Comparison of ENCODE assay signal across 23 cellular contexts in genomic region chr22:17725465-17725800, GRCh38. TPM values are rescaled to one million over a fixed set of nuclear protein-coding genes. Genes with fewer than 3 reads are reported as not detected.
DNase-seq lines count a peak whose midpoint lies in the region; ATAC-seq, FAIRE-seq and TF ChIP-seq lines count a peak whose summit lies in the region.
"Had no signal": no experiment of that assay in that cellular context is flagged by ENCODE, and none has a peak within 500 bp of the region (broad histone marks: within the 10 kb centered on the region; RNA-seq: fewer than 3 reads in every experiment).

No MANE protein-coding gene starts in this region.

- no peak for FAIRE-seq in D721Med (lab: Jason Lieb, UNC)
- FAIRE-seq: A204.1, GM12892 had no signal

- POLR2A ChIA-PET in activated CD4-positive, alpha-beta T cell treated with anti-CD3 and anti-CD28 coated beads for 36 hours (lab: Charles Lee) = interaction anchor here (0.7 kb wide), 1 partner anchor 8 kb away, joined by 6 read pairs; no protein-coding TSS in a partner anchor

- H3K4me1 Mint-ChIP-seq in nephron = peaks cover 45% of the 10 kb centered on the region
- no peaks in the 10 kb centered on the region for H3K4me1 Mint-ChIP-seq in type B pancreatic cell (ENCODE audit: unreplicated experiment)
- H3K4me1 Mint-ChIP-seq in activated CD4-positive, alpha-beta T cell treated with anti-CD3 and anti-CD28 coated beads for 36 hours = peaks cover 10% of the 10 kb centered on the region

- H3K36me3 Mint-ChIP-seq in nephron (ENCODE audit: low read depth) (peaks cover 37% of the 10 kb centered on the region), type B pancreatic cell (peaks cover 3% of the 10 kb centered on the region)
- peaks cover 5% of the 10 kb centered on the region for H3K36me3 Mint-ChIP-seq in activated CD4-positive, alpha-beta T cell treated with anti-CD3 and anti-CD28 coated beads for 36 hours (ENCODE audit: low read depth)

- intact Hi-C loops in Right ventricle myocardium superior (cut with DNase I) (no loop called here), left cardiac atrium (cut with DNase I) (loop anchor here in 1 of 2 donors (5.0 kb wide), 1 partner anchor 168 kb away; no protein-coding TSS in a partner anchor)
- intact Hi-C loops in activated CD4-positive, alpha-beta T cell treated with anti-CD3 and anti-CD28 coated beads for 36 hours (cut with DNase I, micrococcal nuclease) = no loop called here

- peak overlapping the region; percentile 44 for H3K27ac ChIP-seq in cingulate gyrus (ENCODE audit: low read depth, low read length)
- H3K27ac ChIP-seq: C4-2B, neutrophil, WERI-Rb-1 had no signal

- TF ChIP-seq CTCF in nephron (IDR thresholded peaks at IDR 0.05; ENCODE audit: unreplicated experiment in 3 of 3) = no peak
- TF ChIP-seq CTCF in type B pancreatic cell (conservative IDR thresholded peaks at IDR 0.05) = no peak
- no peak for TF ChIP-seq CTCF in D721Med (IDR thresholded peaks at IDR 0.05; ENCODE audit: insufficient read depth, missing control alignments)

- DNase-seq in Right ventricle myocardium superior (no peak), left cardiac atrium (no peak), type B pancreatic cell (ENCODE audit: extremely low spot score, unreplicated experiment) (no peak), NCI-H748 (lab: John Stamatoyannopoulos, UW; ENCODE audit: unreplicated experiment) (no peak), D721Med (ENCODE audit: insufficient read length, low spot score) (no peak)
- DNase-seq in activated CD4-positive, alpha-beta T cell treated with anti-CD3 and anti-CD28 coated beads for 36 hours = no peak
- DNase-seq: activated CD4-positive, alpha-beta memory T cell treated with anti-CD3 and anti-CD28 coated beads, Interleukin-2, amount 10 ng/mL, durations not matched to agents 7 days and 5 days; activated T-cell treated with anti-CD3 and anti-CD28 coated beads, Interleukin-2, amount 50 U/mL, for 24 hours; caudate nucleus; hypothalamus; KG1; NCI-H1930; NCI-H446; stimulated activated CD4-positive, alpha-beta T cell treated with anti-CD3 and anti-CD28 coated beads, Interleukin-1b, Interleukin-23, amount 100 ng/mL, for 48 hours; T-helper 1 cell; WERI-Rb-1 had no signal

- H3K27me3 Mint-ChIP-seq in nephron (ENCODE audit: low read depth) (no peaks in the 10 kb centered on the region), type B pancreatic cell (no peaks in the 10 kb centered on the region)
- no peaks in the 10 kb centered on the region for H3K27me3 Mint-ChIP-seq in activated CD4-positive, alpha-beta T cell treated with anti-CD3 and anti-CD28 coated beads for 36 hours
- H3K27me3 Mint-ChIP-seq: activated CD4-positive, alpha-beta memory T cell treated with anti-CD3 and anti-CD28 coated beads, Interleukin-2, amount 10 ng/mL, durations not matched to agents 7 days and 5 days; activated T-cell treated with anti-CD3 and anti-CD28 coated beads, Interleukin-2, amount 50 U/mL, for 24 hours had no signal

- ATAC-seq in Right ventricle myocardium superior (ENCODE audit: poor library complexity) (peak; percentile 3), left cardiac atrium (no peak)
- no peak for ATAC-seq in activated CD4-positive, alpha-beta T cell treated with anti-CD3 and anti-CD28 coated beads for 36 hours
- ATAC-seq: activated naive CD4-positive, alpha-beta T cell treated with anti-CD3 and anti-CD28 coated beads, Interleukin-2, amount 50 U/mL, for 72 hours had no signal

- peak overlapping the region in 2 of 3 experiments; percentile 2 to 41 for H3K4me3 Mint-ChIP-seq in nephron
- no peak overlapping the region for H3K4me3 Mint-ChIP-seq in type B pancreatic cell
- no peak overlapping the region for H3K4me3 Mint-ChIP-seq in activated CD4-positive, alpha-beta T cell treated with anti-CD3 and anti-CD28 coated beads for 36 hours
- H3K4me3 Mint-ChIP-seq: activated CD4-positive, alpha-beta memory T cell treated with anti-CD3 and anti-CD28 coated beads, Interleukin-2, amount 10 ng/mL, durations not matched to agents 7 days and 5 days; activated T-cell treated with anti-CD3 and anti-CD28 coated beads, Interleukin-2, amount 50 U/mL, for 24 hours had no signal

- CTCF ChIA-PET in activated CD4-positive, alpha-beta T cell treated with anti-CD3 and anti-CD28 coated beads for 36 hours (lab: Charles Lee) = no interaction called here

- H3K27ac Mint-ChIP-seq in nephron = peak overlapping the region; percentile 25 to 72 (median 53)
- peak overlapping the region; percentile 2 for H3K27ac Mint-ChIP-seq in type B pancreatic cell
- no peak overlapping the region for H3K27ac Mint-ChIP-seq in activated CD4-positive, alpha-beta T cell treated with anti-CD3 and anti-CD28 coated beads for 36 hours
- H3K27ac Mint-ChIP-seq: activated CD4-positive, alpha-beta memory T cell treated with anti-CD3 and anti-CD28 coated beads, Interleukin-2, amount 10 ng/mL, durations not matched to agents 7 days and 5 days; activated T-cell treated with anti-CD3 and anti-CD28 coated beads, Interleukin-2, amount 50 U/mL, for 24 hours had no signal

- H3K9me3 Mint-ChIP-seq in nephron (no peaks in the 10 kb centered on the region), type B pancreatic cell (no peaks in the 10 kb centered on the region)
- H3K9me3 Mint-ChIP-seq in activated CD4-positive, alpha-beta T cell treated with anti-CD3 and anti-CD28 coated beads for 36 hours (ENCODE audit: low read depth) = no peaks in the 10 kb centered on the region
- H3K9me3 Mint-ChIP-seq: activated CD4-positive, alpha-beta memory T cell treated with anti-CD3 and anti-CD28 coated beads, Interleukin-2, amount 10 ng/mL, durations not matched to agents 7 days and 5 days; activated naive CD4-positive, alpha-beta T cell treated with anti-CD3 and anti-CD28 coated beads, Interleukin-2, amount 50 U/mL, for 72 hours; activated T-cell treated with anti-CD3 and anti-CD28 coated beads, Interleukin-2, amount 50 U/mL, for 24 hours had no signal

RNA-seq across cellular contexts. Expression of gene BID, which starts 48.8 kb away (rescaled TPM):
- 20.0 TPM for total RNA-seq in Right ventricle myocardium superior
- total RNA-seq in left cardiac atrium = 10 to 100 TPM; 14.1 to 15.4 TPM
- 36.4 and 47.2 TPM in 2 replicates for total RNA-seq in type B pancreatic cell (ENCODE audit: low replicate concordance)
- total RNA-seq in activated CD4-positive, alpha-beta T cell treated with anti-CD3 and anti-CD28 coated beads for 36 hours = 10 to 100 TPM; 16.8 to 27.1 TPM

Comparison
In these comparisons a context has a peak if more than half of its experiments do, and no peak if none do; other contexts are left out.
1. H3K4me3 Mint-ChIP-seq: peak in nephron (2 of 3); none in type B pancreatic cell (single experiment) and activated CD4-positive, alpha-beta T cell treated with anti-CD3 and anti-CD28 coated beads for 36 hours (single experiment).